ENCODE assay signal across 19 cellular contexts in the genomic region with DNA sequence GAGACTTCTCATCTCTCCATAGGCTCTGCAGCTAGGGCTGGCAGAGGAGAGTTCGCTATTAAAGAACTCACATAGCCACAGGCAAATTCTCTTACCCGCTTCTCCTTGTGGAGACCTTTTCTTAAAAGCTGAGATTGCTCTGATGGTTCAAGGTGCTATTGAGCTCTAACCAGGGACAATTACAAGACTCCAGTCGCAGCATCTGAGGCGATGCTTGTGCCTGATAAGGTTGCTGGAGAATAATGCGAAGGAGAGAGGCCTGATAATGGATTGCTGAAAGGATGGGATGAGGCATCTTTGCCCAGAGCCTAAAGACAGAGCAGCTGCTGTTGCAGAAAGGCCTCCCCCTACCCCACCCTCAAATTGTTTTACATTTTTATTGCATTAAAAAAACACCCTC.
"Had no signal": no experiment of that assay in that cellular context is flagged by ENCODE, and none has a peak within 500 bp of the region (broad histone marks: within the 10 kb centered on the region; RNA-seq: fewer than 3 reads in every experiment).

No MANE protein-coding gene starts in this region.

- H3K4me1 Mint-ChIP-seq: immature natural killer cell; naive thymus-derived CD4-positive, alpha-beta T cell had no signal

- H3K36me3 Mint-ChIP-seq: immature natural killer cell; naive thymus-derived CD4-positive, alpha-beta T cell had no signal

- H3K27ac ChIP-seq: coronary artery, dorsolateral prefrontal cortex, esophagus muscularis mucosa, foreskin keratinocyte, gastroesophageal sphincter, heart left ventricle, hepatocyte, left lung, lower lobe of right lung had no signal

- ATAC-seq: foreskin keratinocyte; gastroesophageal sphincter; heart left ventricle; left cardiac atrium; left lung; left ventricle myocardium superior; lower lobe of right lung; naive thymus-derived CD4-positive, alpha-beta T cell had no signal

- H3K4me1 ChIP-seq: esophagus muscularis mucosa, foreskin keratinocyte, gastroesophageal sphincter, heart left ventricle, left lung, lower lobe of right lung had no signal

- H3K27ac Mint-ChIP-seq: immature natural killer cell; naive thymus-derived CD4-positive, alpha-beta T cell had no signal

- H3K36me3 ChIP-seq: esophagus muscularis mucosa, gastroesophageal sphincter, heart left ventricle, left lung, lower lobe of right lung had no signal

- H3K27me3 ChIP-seq: esophagus muscularis mucosa, foreskin keratinocyte, gastroesophageal sphincter, heart left ventricle, left lung had no signal

- DNase-seq: dermis blood vessel endothelial cell; dorsolateral prefrontal cortex; effector CD4-positive, alpha-beta T cell; effector memory CD4-positive, alpha-beta T cell; foreskin keratinocyte; heart left ventricle; hypothalamus; immature natural killer cell; left cardiac atrium; left lung; left ventricle myocardium superior; lower lobe of right lung; mesenchymal stem cell; midbrain; naive thymus-derived CD4-positive, alpha-beta T cell had no signal

- H2AFZ ChIP-seq: hepatocyte had no signal

- H3K4me2 ChIP-seq: hepatocyte had no signal

- H3K79me2 ChIP-seq: hepatocyte had no signal

- H3K4me3 Mint-ChIP-seq: immature natural killer cell; naive thymus-derived CD4-positive, alpha-beta T cell had no signal

- H3K4me3 ChIP-seq: coronary artery, dorsolateral prefrontal cortex, esophagus muscularis mucosa, gastroesophageal sphincter, heart left ventricle, hepatocyte, left lung, lower lobe of right lung had no signal
